ENCODE assay signal across 8 cellular contexts in the genomic region with DNA sequence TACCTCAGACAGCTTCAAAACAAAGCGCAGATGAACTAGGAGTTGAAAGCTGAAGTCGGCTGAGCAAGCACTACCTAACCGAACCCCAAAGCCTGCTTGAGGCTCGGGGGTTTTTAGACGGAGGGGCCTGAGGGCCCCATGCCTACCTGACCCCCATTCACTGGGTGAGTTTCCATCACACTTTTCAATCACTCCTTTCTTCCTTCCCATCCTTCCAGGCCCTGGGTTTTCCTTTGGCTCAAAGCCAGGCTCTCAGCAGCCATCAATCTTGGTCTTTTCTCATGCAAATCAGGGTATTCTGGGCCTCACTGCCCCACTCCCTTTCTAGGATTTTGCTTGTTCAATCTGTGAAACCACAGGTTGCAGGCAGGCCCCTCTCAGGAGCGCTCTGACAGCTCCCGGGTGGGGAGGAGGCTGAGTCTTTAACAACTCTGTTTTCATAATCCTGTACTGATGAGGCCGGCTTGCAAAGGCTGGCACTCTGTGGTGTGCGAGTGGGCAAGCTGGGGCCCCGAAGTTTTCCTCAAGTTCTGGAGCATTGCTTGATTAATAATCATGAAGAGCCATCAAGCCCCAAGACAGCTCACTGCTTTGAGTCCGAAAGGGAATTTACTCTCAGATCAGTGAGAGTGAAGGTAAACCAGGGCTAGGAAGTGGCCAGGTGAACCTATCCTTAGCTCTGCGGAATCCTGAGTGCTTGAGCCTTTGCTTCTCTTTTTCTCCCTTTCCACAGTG.
A peak's percentile ranks its signal among the peaks of the same experiment; 100 is the strongest.
DNase-seq lines count a peak whose midpoint lies in the region; ATAC-seq and TF ChIP-seq lines count a peak whose summit lies in the region.

No MANE protein-coding gene starts in this region.

- peak; percentile 5 for DNase-seq in activated gamma-delta T cell treated with Interleukin-2 at 50 U/mL for 16 hours
- DNase-seq in activated gamma-delta T cell (lab: John Stamatoyannopoulos, UW) = no peak
- peak; percentile 45 for DNase-seq in NCI-H345 treated with DMSO at 0.1 percent for 48 hours (lab: John Stamatoyannopoulos, UW; ENCODE audit: unreplicated experiment)
- DNase-seq in glutamatergic neuron = peak; percentile 29
- DNase-seq in NCI-H2081 treated with DMSO at 0.1 percent for 48 hours (lab: John Stamatoyannopoulos, UW) = no peak
- DNase-seq in occipital lobe (lab: John Stamatoyannopoulos, UW) = no peak

- H3K27ac ChIP-seq in temporal lobe (ENCODE audit: low read depth, low read length) = peak overlapping the region; percentile 28

- peak overlapping the region; percentile 11 for H3K4me3 Mint-ChIP-seq in glutamatergic neuron (ENCODE audit: unreplicated experiment)

- ATAC-seq in HG02938 (IDR thresholded peaks at IDR 0.05; ENCODE audit: unreplicated experiment) = no peak

- TF ChIP-seq CTCF in glutamatergic neuron (IDR thresholded peaks at IDR 0.05; ENCODE audit: partially characterized antibody, unreplicated experiment) = no peak

- no peaks in the 10 kb centered on the region for H3K36me3 Mint-ChIP-seq in glutamatergic neuron (ENCODE audit: unreplicated experiment)

- H3K27ac Mint-ChIP-seq in glutamatergic neuron (ENCODE audit: unreplicated experiment) = peak overlapping the region; percentile 57

- peaks cover 3% of the 10 kb centered on the region for H3K9me3 Mint-ChIP-seq in glutamatergic neuron (ENCODE audit: unreplicated experiment)

- H3K27me3 Mint-ChIP-seq in glutamatergic neuron (ENCODE audit: unreplicated experiment) = peaks cover 5% of the 10 kb centered on the region

- peaks cover 23% of the 10 kb centered on the region for H3K4me1 Mint-ChIP-seq in glutamatergic neuron (ENCODE audit: low read depth, unreplicated experiment)

Comparison
In these comparisons a context has a peak if more than half of its experiments do, and no peak if none do; other contexts are left out.
1. DNase-seq: peak in activated gamma-delta T cell treated with Interleukin-2 at 50 U/mL for 16 hours (single experiment), NCI-H345 treated with DMSO at 0.1 percent for 48 hours (single experiment) and glutamatergic neuron (single experiment); none in activated gamma-delta T cell (single experiment), NCI-H2081 treated with DMSO at 0.1 percent for 48 hours (single experiment) and occipital lobe (single experiment).